1 cellular context compared by ENCODE assay signal in genomic region chr2:219490186-219490585, GRCh38.
TF ChIP-seq lines count a peak whose summit lies in the region.

No MANE protein-coding gene starts in this region.

TF ChIP-seq in H1, 55 proteins besides CTCF, POLR2A, EP300 and RAD21:
- peak; percentile 98 for TF ChIP-seq TEAD4 (IDR thresholded peaks at IDR 0.05; ENCODE audit: low read depth, low read length)
- TF ChIP-seq KDM1A (IDR thresholded peaks at IDR 0.05; ENCODE audit: borderline replicate concordance, low read length): peak; percentile 87; the same call in 1 of the 2 replicates
- TF ChIP-seq GABPA (IDR thresholded peaks at IDR 0.05; ENCODE audit: borderline replicate concordance, insufficient read depth, low read length): no peak
